28 cellular contexts compared by ENCODE assay signal in genomic region chr4:151454513-151454912, GRCh38. TPM values are rescaled to one million over a fixed set of nuclear protein-coding genes. Genes with fewer than 3 reads are reported as not detected.
"Had no signal": no experiment of that assay in that cellular context is flagged by ENCODE, and none has a peak within 500 bp of the region (broad histone marks: within the 10 kb centered on the region; RNA-seq: fewer than 3 reads in every experiment).

No MANE protein-coding gene starts in this region.

- H3K9me3 ChIP-seq: heart left ventricle, left lung, lower lobe of right lung, neutrophil, prostate gland, right lobe of liver, suprapubic skin, thoracic aorta, tibial artery, upper lobe of right lung had no signal

- H3K4me3 ChIP-seq: heart left ventricle, left lung, lower lobe of right lung, neural progenitor cell, prostate gland, right lobe of liver, smooth muscle cell, suprapubic skin, thoracic aorta, tibial artery, upper lobe of right lung had no signal

- ATAC-seq: left lung, lower lobe of right lung, natural killer cell, right lobe of liver, upper lobe of right lung had no signal

- DNase-seq: heart left ventricle; hypothalamus; immature natural killer cell; kidney; left colon; left lung; lower lobe of right lung; mammary epithelial cell; mesendoderm; naive B cell; natural killer cell; nephron progenitor cell; occipital lobe; right lobe of liver; stimulated activated CD4-positive, alpha-beta T cell treated with anti-CD3 and anti-CD28 coated beads, Interleukin-12 subunit alpha, Interleukin-12 subunit beta, amount 100 ng/mL, for 4 hours; stimulated activated CD4-positive, alpha-beta T cell treated with anti-CD3 and anti-CD28 coated beads, Interleukin-15, amount 100 ng/mL, for 24 hours; stimulated activated CD4-positive, alpha-beta T cell treated with anti-CD3 and anti-CD28 coated beads, Interleukin-2, amount 100 ng/mL, for 24 hours; stimulated activated CD4-positive, alpha-beta T cell treated with anti-CD3 and anti-CD28 coated beads, Interleukin-4, amount 100 ng/mL, for 1 hour; stimulated activated naive CD4-positive, alpha-beta T cell; tibial artery; trophoblast cell; upper lobe of right lung had no signal

- H3K27ac ChIP-seq: heart left ventricle, left lung, lower lobe of right lung, neural progenitor cell, neutrophil, prostate gland, right lobe of liver, suprapubic skin, thoracic aorta, tibial artery, upper lobe of right lung had no signal

- H3K9ac ChIP-seq: neural progenitor cell had no signal

- H3K4me2 ChIP-seq: smooth muscle cell had no signal

- H3K27me3 ChIP-seq: heart left ventricle, left lung, neural progenitor cell, right lobe of liver, suprapubic skin, tibial artery, upper lobe of right lung had no signal

- H3K36me3 ChIP-seq: heart left ventricle, left lung, lower lobe of right lung, neural progenitor cell, neutrophil, prostate gland, right lobe of liver, suprapubic skin, thoracic aorta, tibial artery, upper lobe of right lung had no signal

- H2AFZ ChIP-seq: neural progenitor cell had no signal

- H3K4me1 ChIP-seq: left lung, lower lobe of right lung, prostate gland, right lobe of liver, tibial artery, upper lobe of right lung had no signal

RNA-seq across cellular contexts. Expression of gene FHIP1A, which starts 45.5 kb away (rescaled TPM):
- polyA plus RNA-seq: immature natural killer cell had no signal
